In genomic region chr4:139556735-139557505, GRCh38 we compare ENCODE assay signal across 8 cellular contexts. TPM values are rescaled to one million over a fixed set of nuclear protein-coding genes. Genes with fewer than 3 reads are reported as not detected.
DNase-seq lines count a peak whose midpoint lies in the region; ATAC-seq and TF ChIP-seq lines count a peak whose summit lies in the region.

No MANE protein-coding gene starts in this region.

- peak; percentile 29 for ATAC-seq in GM19455 (IDR thresholded peaks at IDR 0.05; ENCODE audit: unreplicated experiment)

- peak overlapping the region; percentile 98 for H3K27ac Mint-ChIP-seq in activated T-helper 1 cell treated with anti-CD3 and anti-CD28 coated beads, Interleukin-12 subunit alpha, Interleukin-12 subunit beta, Interleukin-2, Interleukin-4 antibody, amounts not matched to agents 30 ng/mL and 10 ng/mL and 1 ng/mL, durations not matched to agents 14 hours and 24 hours and 36 hours
- peak overlapping the region; percentile 77 for H3K27ac Mint-ChIP-seq in neural progenitor cell

- H3K4me1 ChIP-seq in KMS-11 (ENCODE audit: low read depth, poor library complexity, severe bottlenecking) (peaks cover 49% of the 10 kb centered on the region), PC-9 (replicated peaks; ENCODE audit: insufficient read depth) (peaks cover 27% of the 10 kb centered on the region), neural progenitor cell (peaks cover 34% of the 10 kb centered on the region)

- H2AFZ ChIP-seq in KMS-11 (ENCODE audit: low read depth) (peak overlapping the region; percentile 86), PC-9 (peak overlapping the region; percentile 87), neural progenitor cell (replicated peaks) (peak overlapping the region; percentile 90)

- H3K27ac ChIP-seq in KMS-11 (peak overlapping the region; percentile 90), PC-9 (peak overlapping the region; percentile 67), neural progenitor cell (no peak overlapping the region), temporal lobe (ENCODE audit: low read depth, low read length) (peak overlapping the region; percentile 83)

- CTCF ChIA-PET in PC-9 (lab: Charles Lee) = no interaction called here

- H3K4me1 Mint-ChIP-seq in activated T-helper 1 cell treated with anti-CD3 and anti-CD28 coated beads, Interleukin-12 subunit alpha, Interleukin-12 subunit beta, Interleukin-2, Interleukin-4 antibody, amounts not matched to agents 30 ng/mL and 10 ng/mL and 1 ng/mL, durations not matched to agents 14 hours and 24 hours and 36 hours (ENCODE audit: low read depth) = peaks cover 57% of the 10 kb centered on the region
- peaks cover 68% of the 10 kb centered on the region for H3K4me1 Mint-ChIP-seq in neural progenitor cell

- no peaks in the 10 kb centered on the region for H3K36me3 ChIP-seq in KMS-11 (ENCODE audit: insufficient read depth)
- H3K36me3 ChIP-seq in PC-9 (ENCODE audit: low read depth) = no peaks in the 10 kb centered on the region
- H3K36me3 ChIP-seq in neural progenitor cell = no peaks in the 10 kb centered on the region

- peaks cover 32% of the 10 kb centered on the region for H3K79me2 ChIP-seq in KMS-11 (ENCODE audit: insufficient read depth, low read depth)
- H3K79me2 ChIP-seq in PC-9 (ENCODE audit: low read depth) = peaks cover 31% of the 10 kb centered on the region
- no peaks in the 10 kb centered on the region for H3K79me2 ChIP-seq in neural progenitor cell (ENCODE audit: low read depth)

- peak overlapping the region; percentile 97 for H3K9ac ChIP-seq in KMS-11
- no peak overlapping the region for H3K9ac ChIP-seq in neural progenitor cell

- no peaks in the 10 kb centered on the region for H3K36me3 Mint-ChIP-seq in activated T-helper 1 cell treated with anti-CD3 and anti-CD28 coated beads, Interleukin-12 subunit alpha, Interleukin-12 subunit beta, Interleukin-2, Interleukin-4 antibody, amounts not matched to agents 30 ng/mL and 10 ng/mL and 1 ng/mL, durations not matched to agents 14 hours and 24 hours and 36 hours (ENCODE audit: low read depth)
- H3K36me3 Mint-ChIP-seq in neural progenitor cell = no peaks in the 10 kb centered on the region

- BruUV-seq in PC-9 (replicated peaks; lab: Mats Ljungman, UMichigan) = no TSS peak

- H3F3A ChIP-seq in PC-9 (ENCODE audit: insufficient read depth, low read depth) = peaks cover 7% of the 10 kb centered on the region; the same call in 1 of the 2 replicates
- peaks cover 42% of the 10 kb centered on the region for H3F3A ChIP-seq in neural progenitor cell (ENCODE audit: low read depth)

- no peaks in the 10 kb centered on the region for H3K9me3 Mint-ChIP-seq in activated T-helper 1 cell treated with anti-CD3 and anti-CD28 coated beads, Interleukin-12 subunit alpha, Interleukin-12 subunit beta, Interleukin-2, Interleukin-4 antibody, amounts not matched to agents 30 ng/mL and 10 ng/mL and 1 ng/mL, durations not matched to agents 14 hours and 24 hours and 36 hours
- H3K9me3 Mint-ChIP-seq in neural progenitor cell = no peaks in the 10 kb centered on the region

- peak overlapping the region; percentile 33 for H3K4me3 ChIP-seq in KMS-11 (IDR thresholded peaks at IDR 0.05; ENCODE audit: insufficient read depth, low read depth, low read length)
- peak overlapping the region; percentile 87 for H3K4me3 ChIP-seq in PC-9
- peak overlapping the region; percentile 88 for H3K4me3 ChIP-seq in fibroblast of the aortic adventitia (ENCODE audit: low read depth, low read length)
- H3K4me3 ChIP-seq in neural progenitor cell = peak overlapping the region; percentile 59

- intact Hi-C loops in PC-9 (cut with micrococcal nuclease; ENCODE audit: unreplicated experiment) = loop anchor here (2.0 kb wide), 1 partner anchor 40 kb away; no protein-coding TSS in a partner anchor
- intact Hi-C loops in activated T-helper 1 cell treated with anti-CD3 and anti-CD28 coated beads, Interleukin-12 subunit alpha, Interleukin-12 subunit beta, Interleukin-2, Interleukin-4 antibody, amounts not matched to agents 30 ng/mL and 10 ng/mL and 1 ng/mL, durations not matched to agents 14 hours and 24 hours and 36 hours (cut with micrococcal nuclease) = loop anchor here (1.0 to 5.0 kb wide), 8 partner anchors 46 to 966 kb away; partner anchors contain the start of genes ELF2, MAML3 and SCOC

- TF ChIP-seq CTCF in KMS-11 (conservative IDR thresholded peaks at IDR 0.05; ENCODE audit: low read depth, low read length) (peak; percentile 49; the same call in 1 of the 2 replicates), PC-9 (conservative IDR thresholded peaks at IDR 0.05) (no peak), fibroblast of the aortic adventitia (IDR thresholded peaks at IDR 0.05; ENCODE audit: insufficient read depth, low read length) (no peak), neural progenitor cell (IDR thresholded peaks at IDR 0.05) (peak; percentile 9)

- POLR2A ChIA-PET in PC-9 (lab: Charles Lee; ENCODE audit: unreplicated experiment) = interaction anchor here (0.6 to 0.8 kb wide), 3 partner anchors 88 to 816 kb away, joined by 4 to 7 read pairs (median 7); partner anchors contain the start of gene SCOC

- H3K9me3 ChIP-seq in PC-9 (ENCODE audit: insufficient read depth, low read depth) (no peaks in the 10 kb centered on the region), neural progenitor cell (ENCODE audit: low read depth) (no peaks in the 10 kb centered on the region)

- H3K27me3 ChIP-seq in KMS-11 (ENCODE audit: insufficient read depth, low read depth) (no peaks in the 10 kb centered on the region), PC-9 (ENCODE audit: insufficient read depth, low read depth) (no peaks in the 10 kb centered on the region), neural progenitor cell (peaks cover 70% of the 10 kb centered on the region)

- H4K20me1 ChIP-seq in KMS-11 (ENCODE audit: insufficient read depth) = 0 out of 2 replicates have a peak, but pooled peaks cover 10% of the 10 kb centered on the region
- H4K20me1 ChIP-seq in PC-9 (ENCODE audit: insufficient read depth) = 0 out of 2 replicates have a peak, but pooled peaks cover 4% of the 10 kb centered on the region
- no peaks in the 10 kb centered on the region for H4K20me1 ChIP-seq in neural progenitor cell (ENCODE audit: low read depth)

- H3K27me3 Mint-ChIP-seq in activated T-helper 1 cell treated with anti-CD3 and anti-CD28 coated beads, Interleukin-12 subunit alpha, Interleukin-12 subunit beta, Interleukin-2, Interleukin-4 antibody, amounts not matched to agents 30 ng/mL and 10 ng/mL and 1 ng/mL, durations not matched to agents 14 hours and 24 hours and 36 hours (ENCODE audit: insufficient read depth) = peaks cover 13% of the 10 kb centered on the region
- H3K27me3 Mint-ChIP-seq in neural progenitor cell (ENCODE audit: insufficient read depth, low read depth) = peaks cover 29% of the 10 kb centered on the region

- H3K4me3 Mint-ChIP-seq in activated T-helper 1 cell treated with anti-CD3 and anti-CD28 coated beads, Interleukin-12 subunit alpha, Interleukin-12 subunit beta, Interleukin-2, Interleukin-4 antibody, amounts not matched to agents 30 ng/mL and 10 ng/mL and 1 ng/mL, durations not matched to agents 14 hours and 24 hours and 36 hours = peak overlapping the region; percentile 93
- H3K4me3 Mint-ChIP-seq in neural progenitor cell = peak overlapping the region; percentile 99

- no peaks in the 10 kb centered on the region for H3K9me2 ChIP-seq in PC-9 (ENCODE audit: insufficient read depth)

- DNase-seq in AG08395 (ENCODE audit: low spot score) (peak; percentile 20), PC-9 (peak; percentile 55 to 56), fibroblast of the aortic adventitia (ENCODE audit: low read depth) (no peak), neural progenitor cell (ENCODE audit: low spot score) (peak; percentile 66)
- DNase-seq in activated T-helper 1 cell treated with anti-CD3 and anti-CD28 coated beads, Interleukin-12 subunit alpha, Interleukin-12 subunit beta, Interleukin-2, Interleukin-4 antibody, amounts not matched to agents 30 ng/mL and 10 ng/mL and 1 ng/mL, durations not matched to agents 14 hours and 24 hours and 36 hours (ENCODE audit: low spot score) = peak; percentile 45

- peak overlapping the region; percentile 79 for H3K4me2 ChIP-seq in KMS-11
- peak overlapping the region; percentile 88 for H3K4me2 ChIP-seq in PC-9
- peak overlapping the region; percentile 94 for H3K4me2 ChIP-seq in neural progenitor cell

RNA-seq across cellular contexts. Expression of gene SETD7, which starts 0.9 kb away (rescaled TPM):
- total RNA-seq in PC-9 (2021) (31.7 and 36.5 TPM in 2 replicates), fibroblast of the aortic adventitia (ENCODE audit: low replicate concordance) (80.3 and 134 TPM in 2 replicates), neural progenitor cell (ENCODE audit: low replicate concordance) (4.9 and 8.2 TPM in 2 replicates), temporal lobe (29.0 TPM)
- 17.4 and 18.7 TPM in 2 replicates for total RNA-seq in activated T-helper 1 cell treated with anti-CD3 and anti-CD28 coated beads, Interleukin-12 subunit alpha, Interleukin-12 subunit beta, Interleukin-2, Interleukin-4 antibody, amounts not matched to agents 30 ng/mL and 10 ng/mL and 1 ng/mL, durations not matched to agents 14 hours and 24 hours and 36 hours

Comparison
In these comparisons a context has a peak if more than half of its experiments do, and no peak if none do; other contexts are left out.
1. H3K4me3 ChIP-seq: peak in every context shown above with its lines; median percentile 88 in fibroblast of the aortic adventitia; 87 in PC-9; 59 in neural progenitor cell; 33 in KMS-11.
2. CTCF ChIP-seq: peak in KMS-11 (single experiment) and neural progenitor cell (single experiment); none in PC-9 (single experiment) and fibroblast of the aortic adventitia (single experiment).
3. Peak in every context shown above with its lines, with median percentiles within 50 percentile points of each other: H2AFZ ChIP-seq and H3K4me2 ChIP-seq.